In the genomic region with DNA sequence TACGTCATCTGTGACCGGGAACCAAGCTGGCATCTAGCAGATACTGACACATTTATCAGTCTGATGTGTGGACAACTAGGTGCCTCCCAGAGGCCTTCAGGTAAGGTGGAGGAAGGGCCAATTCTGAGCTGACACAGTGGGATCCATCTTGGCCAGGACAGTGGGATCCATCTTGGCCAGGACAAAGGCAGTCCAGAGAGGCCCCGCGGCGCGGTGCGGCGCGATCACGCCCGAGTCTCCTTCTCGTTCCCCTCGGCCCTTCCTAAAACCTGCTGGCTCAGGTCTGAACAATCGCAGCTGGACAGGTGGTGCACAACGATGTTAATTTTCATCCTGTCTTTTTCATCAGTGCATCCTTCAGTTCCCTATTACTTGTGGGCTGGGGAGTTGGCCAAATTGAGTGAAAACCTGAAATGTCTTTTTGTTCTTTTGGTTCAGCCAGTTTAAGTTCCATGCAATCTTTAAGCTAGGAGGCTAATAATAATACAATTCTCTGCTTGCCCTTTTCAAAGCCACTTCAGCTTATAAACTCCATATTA, we compare ENCODE assay signal across 8 cellular contexts. TPM values are rescaled to one million over a fixed set of nuclear protein-coding genes. Genes with fewer than 3 reads are reported as not detected.
DNase-seq lines count a peak whose midpoint lies in the region; ATAC-seq, FAIRE-seq and TF ChIP-seq lines count a peak whose summit lies in the region.

No MANE protein-coding gene starts in this region.

- TF ChIP-seq CTCF in A549 (IDR thresholded peaks at IDR 0.05) (no peak), kidney epithelial cell (IDR thresholded peaks at IDR 0.05; ENCODE audit: insufficient read depth, low read length, poor library complexity, severe bottlenecking) (no peak)

- H3K27me3 ChIP-seq in HUES48 (ENCODE audit: control insufficient read depth, insufficient read depth, low read length), result no peaks in the 10 kb centered on the region
- no peaks in the 10 kb centered on the region for H3K27me3 ChIP-seq in kidney epithelial cell (ENCODE audit: control insufficient read depth, insufficient read depth, low read length)

- peak overlapping the region; percentile 80 for H3K4me2 ChIP-seq in A549

- DNase-seq in A549 (ENCODE audit: low read depth in 1 of 2, low spot score in 1 of 2) (no peak), kidney epithelial cell (ENCODE audit: low read depth) (no peak), substantia nigra (lab: John Stamatoyannopoulos, UW) (peak in 13 of 49 donors; percentile 6 to 40 (median 17)), NCI-H2196 treated with DMSO at 0.1 percent for 48 hours (lab: John Stamatoyannopoulos, UW; ENCODE audit: unreplicated experiment) (no peak), activated gamma-delta T cell treated with Interleukin-2 at 50 U/mL for 16 hours (no peak)
- peak; percentile 4 for DNase-seq in activated effector memory CD4-positive, alpha-beta T cell treated with Interleukin-2 at 50 U/mL for 16 hours

- POLR2A ChIA-PET in A549 (lab: Yijun Ruan, JAX), result interaction anchor here (1.2 to 4.2 kb wide), 18 partner anchors 9 to 275 kb away, joined by 4 to 57 read pairs (median 8); no protein-coding TSS in a partner anchor

- H3K36me3 ChIP-seq in HUES48 (ENCODE audit: control insufficient read depth, insufficient read depth, low read length), result peaks cover 11% of the 10 kb centered on the region
- H3K36me3 ChIP-seq in kidney epithelial cell (ENCODE audit: control insufficient read depth, insufficient read depth, low read length), result no peaks in the 10 kb centered on the region

- H3K9ac ChIP-seq in HUES48 (ENCODE audit: low read depth, low read length), result peak overlapping the region; percentile 50

- H3K27ac ChIP-seq in A549, result peak overlapping the region; percentile 88 to 94
- H3K27ac ChIP-seq in HUES48 (ENCODE audit: low read depth, low read length), result peak overlapping the region; percentile 99
- H3K27ac ChIP-seq in substantia nigra (ENCODE audit: low read depth, low read length, poor library complexity, severe bottlenecking), result peak overlapping the region; percentile 91

- no peak for FAIRE-seq in A549 (lab: Jason Lieb, UNC)

- peaks cover 25% of the 10 kb centered on the region for H3K4me1 ChIP-seq in A549
- H3K4me1 ChIP-seq in HUES48 (ENCODE audit: control insufficient read depth, insufficient read depth, low read length), result peaks cover 13% of the 10 kb centered on the region

- 89% methylated on average over 15 of the region's 15 CpGs for WGBS in A549 (ENCODE audit: missing lambda C conversion rate)

- ATAC-seq in A549 (0 out of 6 replicates have a peak, but pooled peaks of 1 of the 2 experiments have one; percentile 2), HG03442 (IDR thresholded peaks at IDR 0.05; ENCODE audit: unreplicated experiment) (no peak)

- CTCF ChIA-PET in A549 (lab: Yijun Ruan, JAX), result interaction anchor here (0.9 to 8.5 kb wide), 12 partner anchors 12 to 176 kb away, joined by 3 to 61 read pairs (median 6); no protein-coding TSS in a partner anchor

- no peak for TF ChIP-seq POLR2A in A549 (IDR thresholded peaks at IDR 0.05; ENCODE audit: low read length)

- no peak for TF ChIP-seq EP300 in A549 (IDR thresholded peaks at IDR 0.05)

- H3K9me3 ChIP-seq in A549, result no peaks in the 10 kb centered on the region
- no peaks in the 10 kb centered on the region for H3K9me3 ChIP-seq in HUES48 (ENCODE audit: control insufficient read depth, insufficient read depth, low read length)

- TF ChIP-seq RAD21 in A549 (conservative IDR thresholded peaks at IDR 0.05 in 1 of 2, IDR thresholded peaks at IDR 0.05 in 1 of 2), result no peak

- H3K4me3 ChIP-seq in A549 (peak overlapping the region; percentile 71), HUES48 (ENCODE audit: low read depth, low read length) (peak overlapping the region; percentile 99), kidney epithelial cell (ENCODE audit: low read depth, low read length) (peak overlapping the region; percentile 83)

TF ChIP-seq in A549, 52 proteins besides CTCF, POLR2A, EP300 and RAD21:
- TF ChIP-seq PBX3 (IDR thresholded peaks at IDR 0.05), result no peak
- TF ChIP-seq HEYL (CRISPR knock-in tag; IDR thresholded peaks at IDR 0.05), result peak; percentile 75; the same call in 1 of the 2 replicates
- no peak for TF ChIP-seq FOSL2 (IDR thresholded peaks at IDR 0.05)
- no peak for TF ChIP-seq FOSL2 (CRISPR knock-in tag; IDR thresholded peaks at IDR 0.05)
- TF ChIP-seq ZSCAN20 (CRISPR knock-in tag; IDR thresholded peaks at IDR 0.05), result peak; percentile 62; the same call in 1 of the 2 replicates

RNA-seq across cellular contexts. Expression of gene WSB1, which starts 0.5 kb away (rescaled TPM):
- polyA plus RNA-seq in A549 (2011; rRNA removed), result 107 and 111 TPM in 2 replicates
- 81.8 and 97.0 TPM in 2 replicates for polyA plus RNA-seq in A549 (2012; cell fraction: cytosol; rRNA removed)
- 137 and 157 TPM in 2 replicates for polyA plus RNA-seq in A549 (2012; cell fraction: nucleus; rRNA removed)
- 41.1 to 50.7 TPM (median 46.0 TPM) in 3 replicates for polyA plus RNA-seq in A549 (2017; fragmentation: RNase III; extraction: RNeasy Plus Mini Kit Qiagen cat#74134 plus additional on column Dnase treatment)
- 31.2 and 45.5 TPM in 2 replicates for polyA minus RNA-seq in A549 (2011; rRNA and poly(A)+ RNA removed)
- total RNA-seq in kidney epithelial cell, result 127 and 129 TPM in 2 replicates
